In genomic region chr12:3704512-3705348, GRCh38 we compare ENCODE assay signal across 12 cellular contexts. TPM values are rescaled to one million over a fixed set of nuclear protein-coding genes. Genes with fewer than 3 reads are reported as not detected.
A peak's percentile ranks its signal among the peaks of the same experiment; 100 is the strongest.
DNase-seq lines count a peak whose midpoint lies in the region; ATAC-seq, FAIRE-seq and TF ChIP-seq lines count a peak whose summit lies in the region.
"Had no signal": no experiment of that assay in that cellular context is flagged by ENCODE, and none has a peak within 500 bp of the region (broad histone marks: within the 10 kb centered on the region; RNA-seq: fewer than 3 reads in every experiment).

No MANE protein-coding gene starts in this region.

- H3K79me2 ChIP-seq in OCI-LY7 (ENCODE audit: insufficient read depth, low read depth, low read length) = no peaks in the 10 kb centered on the region

- H3K27ac ChIP-seq in transverse colon (peak overlapping the region; percentile 59 to 75 (median 66)), OCI-LY7 (ENCODE audit: low read depth, low read length, poor library complexity, severe bottlenecking) (no peak overlapping the region)
- H3K27ac ChIP-seq: BLaER1 had no signal

- peaks cover 26% of the 10 kb centered on the region for H3K36me3 Mint-ChIP-seq in activated CD8-positive, alpha-beta T cell treated with anti-CD3 and anti-CD28 coated beads, Interleukin-2, amount 10 ng/mL, durations not matched to agents 7 days and 5 days (ENCODE audit: low read depth)
- peaks cover 31% of the 10 kb centered on the region for H3K36me3 Mint-ChIP-seq in activated CD8-positive, alpha-beta T cell treated with anti-CD3 and anti-CD28 coated beads for 36 hours (ENCODE audit: low read depth)

- TF ChIP-seq EP300 in transverse colon (IDR thresholded peaks at IDR 0.05; ENCODE audit: low read depth) = no peak

- H3K4me1 ChIP-seq in transverse colon = peaks cover 0 to 17% (median 8%) of the 10 kb centered on the region in 4 donors
- H3K4me1 ChIP-seq in OCI-LY7 (ENCODE audit: insufficient read depth, low read length, poor library complexity, severe bottlenecking) = no peaks in the 10 kb centered on the region
- H3K4me1 ChIP-seq: BLaER1 had no signal

- FAIRE-seq in GM12892 (lab: Jason Lieb, UNC) (no peak), HTR-8/SVneo (lab: Jason Lieb, UNC) (no peak)
- FAIRE-seq: endometrium, GM12878 had no signal

- H3K4me2 ChIP-seq in OCI-LY7 (ENCODE audit: low read length) = no peak overlapping the region
- H3K4me2 ChIP-seq: BLaER1 had no signal

- WGBS in transverse colon (ENCODE audit: low coverage in 1 of 2), 2 donors = 30 to 37% methylated on average over 3 to 4 of the region's 4 CpGs

- BruUV-seq in OCI-LY7 (replicated peaks; lab: Mats Ljungman, UMichigan) = no TSS peak

- peak; percentile 44 for ATAC-seq in activated CD8-positive, alpha-beta T cell treated with anti-CD3 and anti-CD28 coated beads, Interleukin-2, amount 10 ng/mL, durations not matched to agents 7 days and 5 days
- no peak for ATAC-seq in activated CD8-positive, alpha-beta T cell treated with anti-CD3 and anti-CD28 coated beads for 36 hours
- ATAC-seq: GM12878 had no signal

- CTCF ChIA-PET in activated CD8-positive, alpha-beta T cell treated with anti-CD3 and anti-CD28 coated beads, Interleukin-2, amount 10 ng/mL, durations not matched to agents 7 days and 5 days (lab: Charles Lee) = interaction anchor here (0.9 to 1.3 kb wide), 3 partner anchors 10 to 404 kb away, joined by 3 to 4 read pairs (median 3); no protein-coding TSS in a partner anchor
- CTCF ChIA-PET in activated CD8-positive, alpha-beta T cell treated with anti-CD3 and anti-CD28 coated beads for 36 hours (lab: Charles Lee) = interaction anchor here (0.8 to 1.0 kb wide), 2 partner anchors 35 to 48 kb away, joined by 3 read pairs; partner anchors contain the start of gene CRACR2A
- CTCF ChIA-PET in OCI-LY7 (lab: Charles Lee; ENCODE audit: unreplicated experiment) = no interaction called here

- no peaks in the 10 kb centered on the region for H3K27me3 Mint-ChIP-seq in activated CD8-positive, alpha-beta T cell treated with anti-CD3 and anti-CD28 coated beads, Interleukin-2, amount 10 ng/mL, durations not matched to agents 7 days and 5 days (ENCODE audit: low read depth)
- H3K27me3 Mint-ChIP-seq in activated CD8-positive, alpha-beta T cell treated with anti-CD3 and anti-CD28 coated beads for 36 hours = no peaks in the 10 kb centered on the region

- H2AFZ ChIP-seq in OCI-LY7 (ENCODE audit: low read length) = no peak overlapping the region

- H3K27me3 ChIP-seq in transverse colon = no peaks in the 10 kb centered on the region
- H3K27me3 ChIP-seq: BLaER1 had no signal

- no peaks in the 10 kb centered on the region for H4K20me1 ChIP-seq in OCI-LY7 (ENCODE audit: insufficient read depth, low read length)

- H3K27ac Mint-ChIP-seq in activated CD8-positive, alpha-beta T cell treated with anti-CD3 and anti-CD28 coated beads, Interleukin-2, amount 10 ng/mL, durations not matched to agents 7 days and 5 days = peak overlapping the region; percentile 68
- no peak overlapping the region for H3K27ac Mint-ChIP-seq in activated CD8-positive, alpha-beta T cell treated with anti-CD3 and anti-CD28 coated beads for 36 hours

- peak overlapping the region in 1 of 4 donors; percentile 15 for H3K4me3 ChIP-seq in transverse colon
- H3K4me3 ChIP-seq in OCI-LY7 (ENCODE audit: low read depth, low read length, poor library complexity, severe bottlenecking) = no peak overlapping the region
- H3K4me3 ChIP-seq: BLaER1, GM12878 had no signal

- no peak for TF ChIP-seq CTCF in activated CD8-positive, alpha-beta T cell treated with anti-CD3 and anti-CD28 coated beads for 36 hours (IDR thresholded peaks at IDR 0.05)
- TF ChIP-seq CTCF in transverse colon (IDR thresholded peaks at IDR 0.05) (no peak), OCI-LY7 (conservative IDR thresholded peaks at IDR 0.05; ENCODE audit: low read length) (no peak)

- no peaks in the 10 kb centered on the region for H3K9me3 ChIP-seq in transverse colon
- H3K9me3 ChIP-seq in OCI-LY7 (ENCODE audit: low read length) = 0 out of 2 replicates have a peak, but pooled peaks cover 6% of the 10 kb centered on the region

- TF ChIP-seq POLR2A in transverse colon (IDR thresholded peaks at IDR 0.05) (no peak), GM12892 (IDR thresholded peaks at IDR 0.05; ENCODE audit: low read depth, low read length) (no peak)

- H3K36me3 ChIP-seq in transverse colon = no peaks in the 10 kb centered on the region
- H3K36me3 ChIP-seq in OCI-LY7 (ENCODE audit: insufficient read depth, low read length) = peaks cover 29% of the 10 kb centered on the region

- POLR2A ChIA-PET in activated CD8-positive, alpha-beta T cell treated with anti-CD3 and anti-CD28 coated beads, Interleukin-2, amount 10 ng/mL, durations not matched to agents 7 days and 5 days (lab: Charles Lee) = interaction anchor here (1.1 kb wide), 1 partner anchor 26 kb away, joined by 3 read pairs; no protein-coding TSS in a partner anchor
- POLR2A ChIA-PET in activated CD8-positive, alpha-beta T cell treated with anti-CD3 and anti-CD28 coated beads for 36 hours (lab: Charles Lee) = no interaction called here
- POLR2A ChIA-PET in OCI-LY7 (lab: Charles Lee) = no interaction called here

- H3K9me2 ChIP-seq in OCI-LY7 (ENCODE audit: insufficient read depth, low read length) = no peaks in the 10 kb centered on the region

- H3K4me3 Mint-ChIP-seq in activated CD8-positive, alpha-beta T cell treated with anti-CD3 and anti-CD28 coated beads, Interleukin-2, amount 10 ng/mL, durations not matched to agents 7 days and 5 days = no peak overlapping the region
- H3K4me3 Mint-ChIP-seq in activated CD8-positive, alpha-beta T cell treated with anti-CD3 and anti-CD28 coated beads for 36 hours = no peak overlapping the region

- intact Hi-C loops in activated CD8-positive, alpha-beta T cell treated with anti-CD3 and anti-CD28 coated beads for 36 hours (cut with micrococcal nuclease) = no loop called here
- intact Hi-C loops in transverse colon (cut with DNase I; ENCODE audit: low total_unique reads) (no loop called here), OCI-LY7 (cut with micrococcal nuclease; ENCODE audit: unreplicated experiment) (no loop called here)

- H3K9me3 Mint-ChIP-seq in activated CD8-positive, alpha-beta T cell treated with anti-CD3 and anti-CD28 coated beads, Interleukin-2, amount 10 ng/mL, durations not matched to agents 7 days and 5 days (ENCODE audit: insufficient read depth) = peaks cover 11% of the 10 kb centered on the region
- H3K9me3 Mint-ChIP-seq in activated CD8-positive, alpha-beta T cell treated with anti-CD3 and anti-CD28 coated beads for 36 hours = peaks cover 10% of the 10 kb centered on the region

- H3K4me1 Mint-ChIP-seq in activated CD8-positive, alpha-beta T cell treated with anti-CD3 and anti-CD28 coated beads, Interleukin-2, amount 10 ng/mL, durations not matched to agents 7 days and 5 days (ENCODE audit: low read depth) = peaks cover 13% of the 10 kb centered on the region
- H3K4me1 Mint-ChIP-seq in activated CD8-positive, alpha-beta T cell treated with anti-CD3 and anti-CD28 coated beads for 36 hours (ENCODE audit: low read depth) = peaks cover 5% of the 10 kb centered on the region

- in situ Hi-C loops in transverse colon (cut with MboI; ENCODE audit: low pct_ligation_motif_present in 1 of 4, low pct_unique_long_range_greater_than_20kb in 1 of 4, low sequenced_read_pairs in 3 of 4) = no loop called here

- DNase-seq in activated CD8-positive, alpha-beta T cell treated with anti-CD3 and anti-CD28 coated beads, Interleukin-2, amount 10 ng/mL, durations not matched to agents 7 days and 5 days = no peak
- no peak for DNase-seq in activated CD8-positive, alpha-beta T cell treated with anti-CD3 and anti-CD28 coated beads for 36 hours
- DNase-seq in cerebellum (ENCODE audit: low spot score) (peak; percentile 12), lung microvascular endothelial cell (ENCODE audit: low read depth in 2 of 2) (peak; percentile 64 to 69), transverse colon (no peak), OCI-LY7 (ENCODE audit: low spot score) (no peak), GM12892 (ENCODE audit: insufficient read length) (no peak), HTR-8/SVneo (ENCODE audit: insufficient read length, low spot score) (no peak)
- DNase-seq: NCI-H2081 had no signal

RNA-seq across cellular contexts. Expression of gene CRACR2A, which starts 48.2 kb away (rescaled TPM):
- total RNA-seq in activated CD8-positive, alpha-beta T cell treated with anti-CD3 and anti-CD28 coated beads, Interleukin-2, amount 10 ng/mL, durations not matched to agents 7 days and 5 days = 10 to 100 TPM; 38.5 to 40.1 TPM
- total RNA-seq in activated CD8-positive, alpha-beta T cell treated with anti-CD3 and anti-CD28 coated beads for 36 hours = 10 to 100 TPM; 21.2 to 24.7 TPM
- total RNA-seq in cerebellum (5.4 TPM), lung microvascular endothelial cell (12.2 and 13.9 TPM in 2 replicates), transverse colon (100 to 1,000 TPM in 2 of 4 donors, 10 to 100 TPM in 2; 34.5 to 165 (median 85.8) TPM), OCI-LY7 (2022) (31.0 and 31.1 TPM in 2 replicates)
- total RNA-seq in OCI-LY7 (2014; rRNA removed; shearing (Covaris generic)) = 28.2 and 29.8 TPM in 2 replicates
- polyA plus RNA-seq in GM12892 (2012; ENCODE audit: missing spikeins) = 8.8 TPM

Comparison
In these comparisons a context has a peak if more than half of its experiments do, and no peak if none do; other contexts are left out.
1. DNase-seq: peak in cerebellum (single experiment) and lung microvascular endothelial cell (2 of 2); none in activated CD8-positive, alpha-beta T cell treated with anti-CD3 and anti-CD28 coated beads, Interleukin-2, amount 10 ng/mL, durations not matched to agents 7 days and 5 days (single experiment), activated CD8-positive, alpha-beta T cell treated with anti-CD3 and anti-CD28 coated beads for 36 hours (single experiment), transverse colon (single experiment), OCI-LY7 (single experiment), GM12892 (single experiment) and HTR-8/SVneo (single experiment).